ENCODE assay signal across 7 cellular contexts in the genomic region with DNA sequence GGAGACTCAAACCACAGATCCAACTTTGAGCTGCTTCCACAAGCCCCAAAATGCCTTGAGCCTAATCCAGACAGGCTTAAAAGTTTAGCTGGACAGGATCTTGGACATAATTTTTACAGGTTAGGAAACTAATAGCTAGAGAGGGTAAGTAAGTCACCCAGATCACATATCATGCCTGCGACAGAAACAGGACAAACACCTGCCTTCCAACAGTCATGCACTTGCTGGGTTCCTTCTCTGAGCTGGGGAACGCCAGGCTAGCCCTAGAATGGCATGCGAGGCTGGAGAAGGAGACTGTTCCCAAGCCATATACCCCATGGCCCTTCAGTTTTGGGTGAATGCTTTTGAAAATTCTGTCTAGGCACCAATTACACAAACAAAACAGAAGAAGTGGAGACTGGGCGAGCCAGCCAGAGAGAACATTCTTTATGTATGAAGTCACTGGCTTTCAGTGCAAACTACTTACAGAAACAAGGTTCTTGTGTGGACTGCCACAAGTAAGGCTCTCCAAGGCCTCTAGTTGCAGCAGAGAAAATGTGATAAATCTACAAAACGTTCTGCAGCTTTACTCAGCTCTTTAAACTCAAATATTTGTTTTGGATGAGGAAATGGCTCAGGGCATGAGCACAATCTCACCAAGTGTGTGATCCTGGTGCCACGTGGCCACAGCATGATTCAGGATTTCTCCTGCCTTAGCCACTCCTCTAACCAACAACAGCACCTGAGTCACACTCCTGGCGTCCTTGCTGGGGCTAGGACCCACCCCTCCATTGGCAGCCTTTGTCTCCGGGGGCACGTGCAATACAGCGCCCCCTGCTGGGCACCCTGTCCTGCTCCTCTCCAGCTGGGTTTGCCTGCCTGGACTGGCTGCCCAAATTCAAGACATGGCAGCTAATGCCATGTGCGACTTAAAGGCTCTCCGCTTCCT.
A peak's percentile ranks its signal among the peaks of the same experiment; 100 is the strongest.
DNase-seq lines count a peak whose midpoint lies in the region; ATAC-seq and TF ChIP-seq lines count a peak whose summit lies in the region.

No MANE protein-coding gene starts in this region.

- H3K27ac Mint-ChIP-seq in effector memory CD8-positive, alpha-beta T cell = no peak overlapping the region
- H3K27ac Mint-ChIP-seq in mesothelial cell of epicardium = peak overlapping the region; percentile 97

- TF ChIP-seq CTCF in GM13976 (IDR thresholded peaks at IDR 0.05; ENCODE audit: borderline replicate concordance, control extremely low read depth, extremely low read depth, insufficient read depth, missing control alignments) = peak; percentile 66
- peak; percentile 90 for TF ChIP-seq CTCF in mesothelial cell of epicardium (IDR thresholded peaks at IDR 0.05; ENCODE audit: unreplicated experiment)

- H3K4me3 Mint-ChIP-seq in effector memory CD8-positive, alpha-beta T cell = no peak overlapping the region
- H3K4me3 Mint-ChIP-seq in mesothelial cell of epicardium = peak overlapping the region; percentile 9

- peaks cover 3% of the 10 kb centered on the region for H3K36me3 Mint-ChIP-seq in effector memory CD8-positive, alpha-beta T cell (ENCODE audit: insufficient read depth)
- H3K36me3 Mint-ChIP-seq in mesothelial cell of epicardium = no peaks in the 10 kb centered on the region

- peak; percentile 79 for ATAC-seq in effector memory CD8-positive, alpha-beta T cell (replicated peaks)
- no peak for ATAC-seq in GM18867 (IDR thresholded peaks at IDR 0.05; ENCODE audit: unreplicated experiment)

- DNase-seq in GM13976 (ENCODE audit: low spot score) = peak; percentile 64
- DNase-seq in NCI-H2107 treated with DMSO at 0.1 percent for 48 hours (lab: John Stamatoyannopoulos, UW; ENCODE audit: unreplicated experiment) = peak; percentile 79
- peak; percentile 64 to 77 for DNase-seq in activated CD4-positive, alpha-beta T cell treated with anti-CD3 and anti-CD28 coated beads, Interleukin-2, amount 50 U/mL, for 48 hours
- peak; percentile 29 to 46 (median 38) for DNase-seq in effector memory CD8-positive, alpha-beta T cell
- no peak for DNase-seq in mesothelial cell of epicardium (ENCODE audit: low spot score in 2 of 2, unreplicated experiment in 2 of 2)
- DNase-seq in stimulated activated CD8-positive, alpha-beta memory T cell treated with anti-CD3 and anti-CD28 coated beads, Interleukin-15, amount 100 ng/mL, for 4 hours (ENCODE audit: low read depth in 2 of 2) = peak; percentile 45 to 48

- in situ Hi-C loops in GM13976 (cut with MboI; ENCODE audit: low sequenced_read_pairs, unreplicated experiment) = no loop called here

- peaks cover under 1 to 8% of the 10 kb centered on the region in 2 donors for H3K27me3 Mint-ChIP-seq in effector memory CD8-positive, alpha-beta T cell
- H3K27me3 Mint-ChIP-seq in mesothelial cell of epicardium (ENCODE audit: low read depth) = no peaks in the 10 kb centered on the region

- H3K9me3 Mint-ChIP-seq in effector memory CD8-positive, alpha-beta T cell = no peaks in the 10 kb centered on the region
- H3K9me3 Mint-ChIP-seq in mesothelial cell of epicardium = no peaks in the 10 kb centered on the region

- H3K4me1 Mint-ChIP-seq in effector memory CD8-positive, alpha-beta T cell (ENCODE audit: low read depth in 2 of 2) = peaks cover 11 to 16% of the 10 kb centered on the region in 2 donors
- H3K4me1 Mint-ChIP-seq in mesothelial cell of epicardium = peaks cover 59% of the 10 kb centered on the region

Comparison
In these comparisons a context has a peak if more than half of its experiments do, and no peak if none do; other contexts are left out.
1. DNase-seq: peak in GM13976 (single experiment), NCI-H2107 treated with DMSO at 0.1 percent for 48 hours (single experiment), activated CD4-positive, alpha-beta T cell treated with anti-CD3 and anti-CD28 coated beads, Interleukin-2, amount 50 U/mL, for 48 hours (2 of 2), effector memory CD8-positive, alpha-beta T cell (3 of 3) and stimulated activated CD8-positive, alpha-beta memory T cell treated with anti-CD3 and anti-CD28 coated beads, Interleukin-15, amount 100 ng/mL, for 4 hours (2 of 2); none in mesothelial cell of epicardium (0 of 2).